Comparison of ENCODE assay signal across 8 cellular contexts in genomic region chr1:6625579-6626149, GRCh38. TPM values are rescaled to one million over a fixed set of nuclear protein-coding genes. Genes with fewer than 3 reads are reported as not detected.
DNase-seq lines count a peak whose midpoint lies in the region; ATAC-seq and TF ChIP-seq lines count a peak whose summit lies in the region.

No MANE protein-coding gene starts in this region.

- H3K36me3 Mint-ChIP-seq in natural killer cell = no peaks in the 10 kb centered on the region

- ATAC-seq in HG02885 (IDR thresholded peaks at IDR 0.05; ENCODE audit: poor library complexity, unreplicated experiment) (peak; percentile 36), SK-N-SH treated with all-trans-retinoic acid at 6 μM for 48 hours (peak; percentile 43), natural killer cell (peak; percentile 20 to 43 (median 37))

- peak overlapping the region; percentile 74 for H3K4me3 ChIP-seq in epithelial cell of proximal tubule (ENCODE audit: low read depth, low read length)

- H3K9me3 Mint-ChIP-seq in natural killer cell = no peaks in the 10 kb centered on the region

- H3K4me3 Mint-ChIP-seq in natural killer cell = peak overlapping the region; percentile 90

- H3K27me3 Mint-ChIP-seq in natural killer cell (ENCODE audit: low read depth in 2 of 2) = no peaks in the 10 kb centered on the region

- TF ChIP-seq CTCF in epithelial cell of proximal tubule (conservative IDR thresholded peaks at IDR 0.05; ENCODE audit: low read depth, low read length) (no peak), natural killer cell (IDR thresholded peaks at IDR 0.05) (no peak), GM13976 (IDR thresholded peaks at IDR 0.05; ENCODE audit: borderline replicate concordance, control extremely low read depth, extremely low read depth, insufficient read depth, missing control alignments) (no peak)

- peaks cover 31 to 33% of the 10 kb centered on the region in 2 donors for H3K4me1 Mint-ChIP-seq in natural killer cell

- in situ Hi-C loops in GM13976 (cut with MboI; ENCODE audit: low sequenced_read_pairs, unreplicated experiment) = no loop called here

- H3K27ac Mint-ChIP-seq in natural killer cell = peak overlapping the region; percentile 61 to 84

- DNase-seq in GM04503 (ENCODE audit: low read depth) (peak; percentile 30), epithelial cell of proximal tubule (ENCODE audit: low read depth) (no peak), natural killer cell (no peak), GM13976 (ENCODE audit: low spot score) (no peak), NCI-H774 (lab: John Stamatoyannopoulos, UW) (no peak)
- no peak for DNase-seq in activated CD4-positive, CD25-positive, alpha-beta regulatory T cell (lab: John Stamatoyannopoulos, UW)

- intact Hi-C loops in natural killer cell (cut with micrococcal nuclease) = no loop called here

TF ChIP-seq in SK-N-SH treated with all-trans-retinoic acid at 6 μM for 48 hours, 23 proteins besides CTCF, POLR2A, EP300 and RAD21:
- TF ChIP-seq CSRNP3 (CRISPR knock-in tag; IDR thresholded peaks at IDR 0.05) (no peak), TSHZ2 (CRISPR knock-in tag; IDR thresholded peaks at IDR 0.05) (no peak), CSDC2 (CRISPR knock-in tag; IDR thresholded peaks at IDR 0.05) (no peak), ESRRG (CRISPR knock-in tag; IDR thresholded peaks at IDR 0.05) (no peak), ZNF70 (CRISPR knock-in tag; IDR thresholded peaks at IDR 0.05) (no peak)

RNA-seq across cellular contexts. Expression of gene THAP3, which starts 1.0 kb away (rescaled TPM):
- total RNA-seq in epithelial cell of proximal tubule (15.8 and 24.0 TPM in 2 replicates), natural killer cell (10 to 100 TPM; 11.7 to 23.4 (median 23.1) TPM)

RNA-seq across cellular contexts. Expression of gene PHF13, which starts 12.1 kb away (rescaled TPM):
- total RNA-seq in epithelial cell of proximal tubule (5.5 and 7.2 TPM in 2 replicates), natural killer cell (10 to 100 TPM in 2 of 3 donors, 1 to 10 TPM in 1; 7.3 to 14.2 (median 10.9) TPM)

RNA-seq across cellular contexts. Expression of gene KLHL21, which starts 23.0 kb away (rescaled TPM):
- total RNA-seq in epithelial cell of proximal tubule (28.1 and 40.1 TPM in 2 replicates), natural killer cell (10 to 100 TPM; 23.5 to 37.8 (median 28.9) TPM)

RNA-seq across cellular contexts. Expression of gene ZBTB48, which starts 45.9 kb away (rescaled TPM):
- total RNA-seq in epithelial cell of proximal tubule (5.7 and 14.2 TPM in 2 replicates), natural killer cell (10 to 100 TPM; 45.6 to 56.4 (median 54.0) TPM)
